Comparison of ENCODE assay signal across 9 cellular contexts in genomic region chr1:164617607-164618564, GRCh38. TPM values are rescaled to one million over a fixed set of nuclear protein-coding genes. Genes with fewer than 3 reads are reported as not detected.
DNase-seq lines count a peak whose midpoint lies in the region; ATAC-seq and TF ChIP-seq lines count a peak whose summit lies in the region.
"Had no signal": no experiment of that assay in that cellular context is flagged by ENCODE, and none has a peak within 500 bp of the region (broad histone marks: within the 10 kb centered on the region; RNA-seq: fewer than 3 reads in every experiment).

No MANE protein-coding gene starts in this region.

- peaks cover 0 to 1% of the 10 kb centered on the region in 2 donors for H3K27me3 Mint-ChIP-seq in CD4-positive, alpha-beta memory T cell

- intact Hi-C loops in CD4-positive, alpha-beta memory T cell (cut with micrococcal nuclease) = no loop called here

- no peak overlapping the region for H3K4me3 ChIP-seq in OCI-LY3 (ENCODE audit: low read length)
- no peak overlapping the region for H3K4me3 ChIP-seq in fibroblast of pulmonary artery (replicated peaks; ENCODE audit: low read depth, low read length)
- H3K4me3 ChIP-seq in thymus (ENCODE audit: low read length) = no peak overlapping the region
- no peak overlapping the region for H3K4me3 ChIP-seq in CD4-positive, alpha-beta memory T cell (ENCODE audit: low read length in 2 of 2)

- POLR2A ChIA-PET in CD4-positive, alpha-beta memory T cell (lab: Charles Lee; ENCODE audit: partially characterized antibody) = no interaction called here

- H3K9ac ChIP-seq in OCI-LY3 (ENCODE audit: low read length) = no peak overlapping the region

- no peak overlapping the region for H3K27ac Mint-ChIP-seq in CD4-positive, alpha-beta memory T cell
- H3K27ac Mint-ChIP-seq: immature natural killer cell had no signal

- no peak overlapping the region for H2AFZ ChIP-seq in OCI-LY3 (ENCODE audit: low read depth, low read length)

- H3K27ac ChIP-seq in OCI-LY3 (ENCODE audit: low read length) (no peak overlapping the region), thymus (ENCODE audit: low read depth) (peak overlapping the region; percentile 4)
- no peak overlapping the region for H3K27ac ChIP-seq in CD4-positive, alpha-beta memory T cell (ENCODE audit: low read depth, low read length)

- DNase-seq in NCI-H510A treated with DMSO at 0.1 percent for 48 hours (lab: John Stamatoyannopoulos, UW) (peak; percentile 82), NCI-H510A (lab: John Stamatoyannopoulos, UW) (no peak), fibroblast of pulmonary artery (ENCODE audit: low read depth) (peak; percentile 43), UCSD-AML1 (lab: John Stamatoyannopoulos, UW; ENCODE audit: unreplicated experiment) (no peak)
- DNase-seq in CD4-positive, alpha-beta memory T cell = no peak
- DNase-seq: immature natural killer cell had no signal

- no peaks in the 10 kb centered on the region for H3K9me3 ChIP-seq in OCI-LY3 (ENCODE audit: insufficient read depth, low read length)
- H3K9me3 ChIP-seq in thymus (ENCODE audit: control insufficient read depth) = no peaks in the 10 kb centered on the region
- H3K9me3 ChIP-seq in CD4-positive, alpha-beta memory T cell (ENCODE audit: control insufficient read depth in 1 of 2, low read length in 2 of 2) = no peaks in the 10 kb centered on the region

- WGBS in thymus = 84% methylated on average over 10 of the region's 10 CpGs

- H3K27me3 ChIP-seq in OCI-LY3 (ENCODE audit: low read depth, low read length) (no peaks in the 10 kb centered on the region), thymus (ENCODE audit: control insufficient read depth, insufficient read depth) (no peaks in the 10 kb centered on the region)
- H3K27me3 ChIP-seq in CD4-positive, alpha-beta memory T cell (ENCODE audit: insufficient read depth, low read length) = no peaks in the 10 kb centered on the region

- H3K4me3 Mint-ChIP-seq in CD4-positive, alpha-beta memory T cell = no peak overlapping the region
- H3K4me3 Mint-ChIP-seq: immature natural killer cell had no signal

- H3K36me3 Mint-ChIP-seq in CD4-positive, alpha-beta memory T cell = no peaks in the 10 kb centered on the region
- H3K36me3 Mint-ChIP-seq: immature natural killer cell had no signal

- peak; percentile 67 for TF ChIP-seq CTCF in OCI-LY3 (IDR thresholded peaks at IDR 0.05; ENCODE audit: low read depth, low read length)
- TF ChIP-seq CTCF in fibroblast of pulmonary artery (IDR thresholded peaks at IDR 0.05; ENCODE audit: low read length, missing control alignments) = peak; percentile 63

- no peaks in the 10 kb centered on the region for H4K20me1 ChIP-seq in OCI-LY3 (ENCODE audit: insufficient read depth, low read length)

- no peaks in the 10 kb centered on the region for H3K4me1 Mint-ChIP-seq in CD4-positive, alpha-beta memory T cell
- H3K4me1 Mint-ChIP-seq: immature natural killer cell had no signal

- no peak overlapping the region for H3K4me2 ChIP-seq in OCI-LY3 (ENCODE audit: low read length)

- H3K36me3 ChIP-seq in OCI-LY3 (replicated peaks; ENCODE audit: low read depth, low read length) (no peaks in the 10 kb centered on the region), thymus (ENCODE audit: control insufficient read depth, insufficient read depth) (no peaks in the 10 kb centered on the region)
- H3K36me3 ChIP-seq in CD4-positive, alpha-beta memory T cell (ENCODE audit: insufficient read depth, low read length) = no peaks in the 10 kb centered on the region

- H3K79me2 ChIP-seq in OCI-LY3 (ENCODE audit: low read length) = no peaks in the 10 kb centered on the region

- H3K4me1 ChIP-seq in OCI-LY3 (ENCODE audit: low read length) = no peaks in the 10 kb centered on the region
- H3K4me1 ChIP-seq in thymus (ENCODE audit: control insufficient read depth, insufficient read depth, low read length) = no peaks in the 10 kb centered on the region
- H3K4me1 ChIP-seq in CD4-positive, alpha-beta memory T cell (ENCODE audit: insufficient read depth, low read length) = no peaks in the 10 kb centered on the region

- CTCF ChIA-PET in CD4-positive, alpha-beta memory T cell (lab: Charles Lee; ENCODE audit: partially characterized antibody) = no interaction called here

- H3K9me3 Mint-ChIP-seq in CD4-positive, alpha-beta memory T cell = peaks cover 0 to 6% (median 0%) of the 10 kb centered on the region in 8 donors
- H3K9me3 Mint-ChIP-seq: immature natural killer cell had no signal

- no peak for ATAC-seq in HG02610 (IDR thresholded peaks at IDR 0.05; ENCODE audit: unreplicated experiment)

RNA-seq across cellular contexts. Expression of gene PBX1, which starts 58.9 kb away (rescaled TPM):
- 12.9 TPM for polyA plus RNA-seq in thymus
- under 1 TPM; 0.53 to 0.70 TPM for total RNA-seq in CD4-positive, alpha-beta memory T cell
- polyA plus RNA-seq in CD4-positive, alpha-beta memory T cell = under 1 TPM in 1 of 2 donors, not detected in 1; 0.06 TPM

Comparison
In these comparisons a context has a peak if more than half of its experiments do, and no peak if none do; other contexts are left out.
1. DNase-seq: peak in NCI-H510A treated with DMSO at 0.1 percent for 48 hours (single experiment) and fibroblast of pulmonary artery (single experiment); none in NCI-H510A (single experiment), CD4-positive, alpha-beta memory T cell (0 of 5) and UCSD-AML1 (single experiment).
2. RNA of gene PBX1, which starts 58.9 kb away (polyA plus RNA-seq): 12.9 TPM in thymus (single experiment); 0.06 TPM in CD4-positive, alpha-beta memory T cell; every median in the first group is over 10 times any median in the second.